In genomic region chr11:44556735-44557409, GRCh38 we compare ENCODE assay signal across 8 cellular contexts. TPM values are rescaled to one million over a fixed set of nuclear protein-coding genes. Genes with fewer than 3 reads are reported as not detected.
DNase-seq lines count a peak whose midpoint lies in the region; ATAC-seq and TF ChIP-seq lines count a peak whose summit lies in the region.

No MANE protein-coding gene starts in this region.

- H3K9ac ChIP-seq in DND-41 (ENCODE audit: low read depth, low read length) = no peak overlapping the region

- H3K36me3 Mint-ChIP-seq in nephron (ENCODE audit: low read depth) = no peaks in the 10 kb centered on the region

- peaks cover under 1% of the 10 kb centered on the region for H3K9me3 Mint-ChIP-seq in nephron

- TF ChIP-seq CTCF in DND-41 (IDR thresholded peaks at IDR 0.05; ENCODE audit: borderline replicate concordance, extremely low read depth, low read length, poor library complexity, severe bottlenecking) (peak; percentile 79), epithelial cell of proximal tubule (conservative IDR thresholded peaks at IDR 0.05; ENCODE audit: low read depth, low read length) (peak; percentile 79), nephron (IDR thresholded peaks at IDR 0.05; ENCODE audit: unreplicated experiment in 3 of 3) (peak; percentile 76 to 82 (median 82)), transverse colon (IDR thresholded peaks at IDR 0.05) (peak; percentile 78 to 88 (median 85))

- 33 to 37% methylated on average over 1 to 11 of the region's 11 CpGs for WGBS in transverse colon (ENCODE audit: low coverage in 1 of 2), 2 donors

- ATAC-seq in DND-41 (ENCODE audit: insufficient read depth, low read depth) = peak; percentile 48

- peak overlapping the region; percentile 53 for H3K27ac ChIP-seq in DND-41 (ENCODE audit: low read length)
- H3K27ac ChIP-seq in transverse colon = no peak overlapping the region

- H3K36me3 ChIP-seq in DND-41 (ENCODE audit: insufficient read depth, low read length) (no peaks in the 10 kb centered on the region), HAP-1 (replicated peaks) (no peaks in the 10 kb centered on the region), transverse colon (no peaks in the 10 kb centered on the region)

- H3K4me3 ChIP-seq in DND-41 (ENCODE audit: low read depth in 1 of 2, low read length in 2 of 2) = no peak overlapping the region
- H3K4me3 ChIP-seq in HAP-1 = no peak overlapping the region
- no peak overlapping the region for H3K4me3 ChIP-seq in epithelial cell of proximal tubule (ENCODE audit: low read depth, low read length)
- no peak overlapping the region for H3K4me3 ChIP-seq in transverse colon

- H3K4me3 Mint-ChIP-seq in nephron = no peak overlapping the region

- TF ChIP-seq EP300 in transverse colon (IDR thresholded peaks at IDR 0.05; ENCODE audit: low read depth) = no peak

- H3K4me2 ChIP-seq in DND-41 (ENCODE audit: insufficient read depth, low read length) = no peak overlapping the region

- in situ Hi-C loops in HAP-1 (cut with MboI; ENCODE audit: low sequenced_read_pairs) = loop anchor here (5.0 to 10.0 kb wide), 2 partner anchors 60 to 338 kb away; no protein-coding TSS in a partner anchor
- in situ Hi-C loops in transverse colon (cut with MboI; ENCODE audit: low pct_ligation_motif_present in 1 of 4, low pct_unique_long_range_greater_than_20kb in 1 of 4, low sequenced_read_pairs in 3 of 4) = loop anchor here (5.0 to 25.0 kb wide), 4 partner anchors 55 to 530 kb away; no protein-coding TSS in a partner anchor

- H3K4me1 Mint-ChIP-seq in nephron = peaks cover 5% of the 10 kb centered on the region

- no peaks in the 10 kb centered on the region for H3K79me2 ChIP-seq in DND-41 (ENCODE audit: insufficient read depth, low read length)

- H3K4me1 ChIP-seq in DND-41 (ENCODE audit: insufficient read depth, low read length) = peaks cover 41% of the 10 kb centered on the region
- 0 out of 2 replicates have a peak, but pooled peaks cover 3% of the 10 kb centered on the region for H3K4me1 ChIP-seq in HAP-1
- peaks cover 0 to 10% (median 2%) of the 10 kb centered on the region in 4 donors for H3K4me1 ChIP-seq in transverse colon

- TF ChIP-seq POLR2A in transverse colon (IDR thresholded peaks at IDR 0.05) = no peak

- H4K20me1 ChIP-seq in DND-41 (ENCODE audit: insufficient read depth, low read length) = no peaks in the 10 kb centered on the region

- H3K27me3 ChIP-seq in DND-41 (ENCODE audit: insufficient read depth, low read length, poor library complexity) (no peaks in the 10 kb centered on the region), HAP-1 (ENCODE audit: low read depth) (no peaks in the 10 kb centered on the region), transverse colon (no peaks in the 10 kb centered on the region)

- peaks cover 5% of the 10 kb centered on the region for H3K27me3 Mint-ChIP-seq in nephron (ENCODE audit: low read depth)

- peak; percentile 68 for DNase-seq in DND-41
- peak; percentile 18 to 69 for DNase-seq in HAP-1 (ENCODE audit: low spot score in 2 of 2)
- DNase-seq in NCI-H226 = peak; percentile 35
- peak; percentile 38 for DNase-seq in activated CD8-positive, alpha-beta memory T cell treated with anti-CD3 and anti-CD28 coated beads, Interleukin-2, amount 50 U/mL, for 1 hour (ENCODE audit: extremely low read depth)
- DNase-seq in epithelial cell of proximal tubule (ENCODE audit: low read depth) = no peak
- peak; percentile 65 for DNase-seq in transverse colon
- no peak for DNase-seq in cortex of kidney (lab: John Stamatoyannopoulos, UW)

- intact Hi-C loops in transverse colon (cut with DNase I; ENCODE audit: low total_unique reads) = loop anchor here (1.0 kb wide), 1 partner anchor 60 kb away; no protein-coding TSS in a partner anchor

- H3K27ac Mint-ChIP-seq in nephron = no peak overlapping the region

- H2AFZ ChIP-seq in DND-41 (ENCODE audit: low read depth, low read length) = peak overlapping the region; percentile 34; the same call in 1 of the 2 replicates

- H3K9me3 ChIP-seq in DND-41 (ENCODE audit: insufficient read depth, low read length, severe bottlenecking) (no peaks in the 10 kb centered on the region), HAP-1 (no peaks in the 10 kb centered on the region), transverse colon (no peaks in the 10 kb centered on the region)

RNA-seq across cellular contexts. Expression of gene CD82, which starts 8.6 kb away (rescaled TPM):
- total RNA-seq in epithelial cell of proximal tubule (9.1 and 14.2 TPM in 2 replicates), transverse colon (10 to 100 TPM in 3 of 4 donors, 1 to 10 TPM in 1; 7.9 to 23.1 (median 14.0) TPM)

Comparison
In these comparisons a context has a peak if more than half of its experiments do, and no peak if none do; other contexts are left out.
1. DNase-seq: peak in DND-41 (single experiment), HAP-1 (2 of 2), NCI-H226 (single experiment), activated CD8-positive, alpha-beta memory T cell treated with anti-CD3 and anti-CD28 coated beads, Interleukin-2, amount 50 U/mL, for 1 hour (single experiment) and transverse colon (single experiment); none in epithelial cell of proximal tubule (single experiment) and cortex of kidney (single experiment).
2. Peak in every context shown above with its lines, with median percentiles within 50 percentile points of each other: CTCF ChIP-seq.